Comparison of ENCODE assay signal across 1 cellular context in the genomic region with DNA sequence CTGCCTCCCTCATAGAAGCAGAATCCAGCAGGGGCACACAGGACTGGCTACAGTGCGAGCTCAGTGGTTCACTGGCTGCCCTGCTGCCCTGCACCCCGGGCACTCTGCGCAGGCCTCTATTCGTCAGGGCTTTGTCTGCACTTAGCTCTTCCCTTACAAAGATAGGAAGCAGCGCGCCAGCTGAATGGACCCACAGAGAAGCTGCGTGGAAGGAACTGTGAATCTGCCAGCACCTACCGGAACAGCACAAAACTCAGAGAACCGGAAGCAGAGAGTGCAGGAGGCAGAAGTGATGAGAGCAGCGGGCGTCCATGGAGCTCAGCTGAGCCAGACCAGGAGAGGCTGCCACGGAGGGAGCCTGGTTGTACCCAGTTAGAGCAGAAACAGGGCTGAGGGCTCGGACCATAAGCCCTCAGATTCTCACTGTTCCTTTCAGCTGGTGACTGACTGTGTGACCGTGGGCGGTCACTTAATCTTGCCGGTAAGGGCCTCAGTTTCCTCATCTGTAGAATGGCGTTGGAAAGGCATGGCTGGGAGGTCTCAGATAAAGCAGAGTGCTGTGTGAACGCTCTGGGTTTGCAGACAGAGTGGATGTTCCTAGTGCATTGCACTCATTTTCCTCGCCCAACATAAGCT.
TF ChIP-seq lines count a peak whose summit lies in the region.

No MANE protein-coding gene starts in this region.

TF ChIP-seq in HCT116, 20 proteins besides CTCF, POLR2A, EP300 and RAD21:
- TF ChIP-seq, protein P1, sequence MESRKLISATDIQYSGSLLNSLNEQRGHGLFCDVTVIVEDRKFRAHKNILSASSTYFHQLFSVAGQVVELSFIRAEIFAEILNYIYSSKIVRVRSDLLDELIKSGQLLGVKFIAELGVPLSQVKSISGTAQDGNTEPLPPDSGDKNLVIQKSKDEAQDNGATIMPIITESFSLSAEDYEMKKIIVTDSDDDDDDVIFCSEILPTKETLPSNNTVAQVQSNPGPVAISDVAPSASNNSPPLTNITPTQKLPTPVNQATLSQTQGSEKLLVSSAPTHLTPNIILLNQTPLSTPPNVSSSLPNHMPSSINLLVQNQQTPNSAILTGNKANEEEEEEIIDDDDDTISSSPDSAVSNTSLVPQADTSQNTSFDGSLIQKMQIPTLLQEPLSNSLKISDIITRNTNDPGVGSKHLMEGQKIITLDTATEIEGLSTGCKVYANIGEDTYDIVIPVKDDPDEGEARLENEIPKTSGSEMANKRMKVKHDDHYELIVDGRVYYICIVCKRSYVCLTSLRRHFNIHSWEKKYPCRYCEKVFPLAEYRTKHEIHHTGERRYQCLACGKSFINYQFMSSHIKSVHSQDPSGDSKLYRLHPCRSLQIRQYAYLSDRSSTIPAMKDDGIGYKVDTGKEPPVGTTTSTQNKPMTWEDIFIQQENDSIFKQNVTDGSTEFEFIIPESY (IDR thresholded peaks at IDR 0.05; ENCODE audit: extremely low read depth, insufficient replicate concordance, low read length): no peak
- TF ChIP-seq TCF7L2 (IDR thresholded peaks at IDR 0.05; ENCODE audit: borderline replicate concordance, extremely low read depth, insufficient read depth, insufficient read length) (no peak), SIN3A (IDR thresholded peaks at IDR 0.05; ENCODE audit: low read depth) (no peak), YY1 (IDR thresholded peaks at IDR 0.05; ENCODE audit: extremely low read depth, insufficient replicate concordance, low read depth, low read length) (no peak), JUND (IDR thresholded peaks at IDR 0.05) (no peak), EZH2phosphoT487 (IDR thresholded peaks at IDR 0.05; ENCODE audit: borderline replicate concordance) (no peak), ELF1 (IDR thresholded peaks at IDR 0.05; ENCODE audit: borderline replicate concordance, low read depth) (no peak)
- TF ChIP-seq, protein P2, sequence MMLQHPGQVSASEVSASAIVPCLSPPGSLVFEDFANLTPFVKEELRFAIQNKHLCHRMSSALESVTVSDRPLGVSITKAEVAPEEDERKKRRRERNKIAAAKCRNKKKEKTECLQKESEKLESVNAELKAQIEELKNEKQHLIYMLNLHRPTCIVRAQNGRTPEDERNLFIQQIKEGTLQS (IDR thresholded peaks at IDR 0.05): no peak
- TF ChIP-seq, protein P3, sequence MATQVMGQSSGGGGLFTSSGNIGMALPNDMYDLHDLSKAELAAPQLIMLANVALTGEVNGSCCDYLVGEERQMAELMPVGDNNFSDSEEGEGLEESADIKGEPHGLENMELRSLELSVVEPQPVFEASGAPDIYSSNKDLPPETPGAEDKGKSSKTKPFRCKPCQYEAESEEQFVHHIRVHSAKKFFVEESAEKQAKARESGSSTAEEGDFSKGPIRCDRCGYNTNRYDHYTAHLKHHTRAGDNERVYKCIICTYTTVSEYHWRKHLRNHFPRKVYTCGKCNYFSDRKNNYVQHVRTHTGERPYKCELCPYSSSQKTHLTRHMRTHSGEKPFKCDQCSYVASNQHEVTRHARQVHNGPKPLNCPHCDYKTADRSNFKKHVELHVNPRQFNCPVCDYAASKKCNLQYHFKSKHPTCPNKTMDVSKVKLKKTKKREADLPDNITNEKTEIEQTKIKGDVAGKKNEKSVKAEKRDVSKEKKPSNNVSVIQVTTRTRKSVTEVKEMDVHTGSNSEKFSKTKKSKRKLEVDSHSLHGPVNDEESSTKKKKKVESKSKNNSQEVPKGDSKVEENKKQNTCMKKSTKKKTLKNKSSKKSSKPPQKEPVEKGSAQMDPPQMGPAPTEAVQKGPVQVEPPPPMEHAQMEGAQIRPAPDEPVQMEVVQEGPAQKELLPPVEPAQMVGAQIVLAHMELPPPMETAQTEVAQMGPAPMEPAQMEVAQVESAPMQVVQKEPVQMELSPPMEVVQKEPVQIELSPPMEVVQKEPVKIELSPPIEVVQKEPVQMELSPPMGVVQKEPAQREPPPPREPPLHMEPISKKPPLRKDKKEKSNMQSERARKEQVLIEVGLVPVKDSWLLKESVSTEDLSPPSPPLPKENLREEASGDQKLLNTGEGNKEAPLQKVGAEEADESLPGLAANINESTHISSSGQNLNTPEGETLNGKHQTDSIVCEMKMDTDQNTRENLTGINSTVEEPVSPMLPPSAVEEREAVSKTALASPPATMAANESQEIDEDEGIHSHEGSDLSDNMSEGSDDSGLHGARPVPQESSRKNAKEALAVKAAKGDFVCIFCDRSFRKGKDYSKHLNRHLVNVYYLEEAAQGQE (IDR thresholded peaks at IDR 0.05; ENCODE audit: low read depth): no peak
